Comparison of ENCODE assay signal across 8 cellular contexts in genomic region chr1:227999056-227999930, GRCh38. TPM values are rescaled to one million over a fixed set of nuclear protein-coding genes. Genes with fewer than 3 reads are reported as not detected.
DNase-seq lines count a peak whose midpoint lies in the region; ATAC-seq and TF ChIP-seq lines count a peak whose summit lies in the region.

No MANE protein-coding gene starts in this region.

- H3K36me3 ChIP-seq in BE2C (no peaks in the 10 kb centered on the region), endodermal cell (ENCODE audit: control insufficient read depth, insufficient read depth, low read length) (no peaks in the 10 kb centered on the region)

- no peak overlapping the region for H3K9ac ChIP-seq in endodermal cell (ENCODE audit: extremely low read depth, low read length, poor library complexity, severe bottlenecking)

- H3K27ac Mint-ChIP-seq in activated CD4-positive, alpha-beta memory T cell treated with anti-CD3 and anti-CD28 coated beads for 36 hours = no peak overlapping the region
- no peak overlapping the region for H3K27ac Mint-ChIP-seq in endodermal cell
- no peak overlapping the region for H3K27ac Mint-ChIP-seq in mesothelial cell of epicardium

- POLR2A ChIA-PET in activated CD4-positive, alpha-beta memory T cell treated with anti-CD3 and anti-CD28 coated beads for 36 hours (lab: Charles Lee) = no interaction called here

- no peak overlapping the region for H3K4me3 Mint-ChIP-seq in activated CD4-positive, alpha-beta memory T cell treated with anti-CD3 and anti-CD28 coated beads for 36 hours
- H3K4me3 Mint-ChIP-seq in endodermal cell = no peak overlapping the region
- no peak overlapping the region for H3K4me3 Mint-ChIP-seq in mesothelial cell of epicardium

- H3K36me3 Mint-ChIP-seq in activated CD4-positive, alpha-beta memory T cell treated with anti-CD3 and anti-CD28 coated beads for 36 hours = no peaks in the 10 kb centered on the region
- H3K36me3 Mint-ChIP-seq in endodermal cell (ENCODE audit: low read depth) (no peaks in the 10 kb centered on the region), mesothelial cell of epicardium (no peaks in the 10 kb centered on the region)

- H3K27ac ChIP-seq in endodermal cell (ENCODE audit: low read depth, low read length) = no peak overlapping the region

- CTCF ChIA-PET in activated CD4-positive, alpha-beta memory T cell treated with anti-CD3 and anti-CD28 coated beads for 36 hours (lab: Charles Lee) = interaction anchor here (0.6 to 2.4 kb wide), 25 partner anchors 37 to 1316 kb away, joined by 3 to 15 read pairs (median 3); partner anchors contain the start of gene IBA57

- TF ChIP-seq CTCF in BE2C (IDR thresholded peaks at IDR 0.05; ENCODE audit: low read depth, low read length) = peak; percentile 90
- TF ChIP-seq CTCF in endodermal cell (conservative IDR thresholded peaks at IDR 0.05) = peak; percentile 97
- peak; percentile 42 for TF ChIP-seq CTCF in mesothelial cell of epicardium (IDR thresholded peaks at IDR 0.05; ENCODE audit: unreplicated experiment)

- H3K9me3 ChIP-seq in BE2C = peaks cover 3% of the 10 kb centered on the region; the same call in 1 of the 2 replicates
- peaks cover 11% of the 10 kb centered on the region for H3K9me3 ChIP-seq in endodermal cell (ENCODE audit: control insufficient read depth, low read length)

- peaks cover 22% of the 10 kb centered on the region for H3K27me3 Mint-ChIP-seq in activated CD4-positive, alpha-beta memory T cell treated with anti-CD3 and anti-CD28 coated beads for 36 hours
- peaks cover 94% of the 10 kb centered on the region for H3K27me3 Mint-ChIP-seq in endodermal cell (ENCODE audit: insufficient read depth)
- peaks cover 73% of the 10 kb centered on the region for H3K27me3 Mint-ChIP-seq in mesothelial cell of epicardium (ENCODE audit: low read depth)

- DNase-seq in BE2C (peak; percentile 77), NCI-H774 (lab: John Stamatoyannopoulos, UW) (peak; percentile 53), endodermal cell (peak; percentile 96), mesothelial cell of epicardium (ENCODE audit: low spot score in 2 of 2, unreplicated experiment in 2 of 2) (peak in 1 of 2 experiments; percentile 58)
- DNase-seq in activated CD4-positive, alpha-beta memory T cell treated with anti-CD3 and anti-CD28 coated beads for 36 hours = peak; percentile 83
- peak; percentile 28 for DNase-seq in stimulated activated CD8-positive, alpha-beta memory T cell treated with anti-CD3 and anti-CD28 coated beads, Interleukin-7, amount 100 ng/mL, for 24 hours (ENCODE audit: low read depth)

- H3K4me3 ChIP-seq in BE2C (ENCODE audit: low read depth, low read length) = no peak overlapping the region
- no peak overlapping the region for H3K4me3 ChIP-seq in endodermal cell (ENCODE audit: low read length)

- intact Hi-C loops in activated CD4-positive, alpha-beta memory T cell treated with anti-CD3 and anti-CD28 coated beads for 36 hours (cut with micrococcal nuclease) = no loop called here

- H3K9me3 Mint-ChIP-seq in activated CD4-positive, alpha-beta memory T cell treated with anti-CD3 and anti-CD28 coated beads for 36 hours = peaks cover 27% of the 10 kb centered on the region
- H3K9me3 Mint-ChIP-seq in endodermal cell (peaks cover 20% of the 10 kb centered on the region), mesothelial cell of epicardium (peaks cover 21% of the 10 kb centered on the region)

- no peaks in the 10 kb centered on the region for H3K4me1 Mint-ChIP-seq in activated CD4-positive, alpha-beta memory T cell treated with anti-CD3 and anti-CD28 coated beads for 36 hours (ENCODE audit: low read depth)
- H3K4me1 Mint-ChIP-seq in endodermal cell (no peaks in the 10 kb centered on the region), mesothelial cell of epicardium (peaks cover under 1% of the 10 kb centered on the region)

- H3K27me3 ChIP-seq in BE2C = peaks cover 14% of the 10 kb centered on the region
- H3K27me3 ChIP-seq in endodermal cell (ENCODE audit: control insufficient read depth, insufficient read depth, low read length, poor library complexity, severe bottlenecking) = peaks cover 81% of the 10 kb centered on the region

- 24 to 25% methylated on average over 7 of the region's 7 CpGs for WGBS in endodermal cell (ENCODE audit: insufficient coverage in 1 of 2, insufficient read length in 1 of 2), 2 experiments

- peak; percentile 85 for ATAC-seq in GM19023 (IDR thresholded peaks at IDR 0.05; ENCODE audit: unreplicated experiment)
- ATAC-seq in HG03354 (IDR thresholded peaks at IDR 0.05; ENCODE audit: poor library complexity, severe bottlenecking, unreplicated experiment) = peak; percentile 85

- H3K4me1 ChIP-seq in BE2C = no peaks in the 10 kb centered on the region
- no peaks in the 10 kb centered on the region for H3K4me1 ChIP-seq in endodermal cell (ENCODE audit: control insufficient read depth, insufficient read depth, low read length)

RNA-seq across cellular contexts. Expression of gene WNT3A, which starts 7.5 kb away (rescaled TPM):
- polyA plus RNA-seq in BE2C (2012; ENCODE audit: insufficient read depth, insufficient read length, low read depth) = not detected
- not detected for total RNA-seq in activated CD4-positive, alpha-beta memory T cell treated with anti-CD3 and anti-CD28 coated beads for 36 hours
- total RNA-seq in endodermal cell = under 1 TPM; 0.11 to 0.46 TPM
- 40.2 TPM for polyA plus RNA-seq in endodermal cell (2013, experiment 1 of 2)
- polyA plus RNA-seq in endodermal cell (2013, experiment 2 of 2) = 36.6 TPM
- 0.09 to 0.16 TPM in 2 of 3 replicates, not detected in the other for total RNA-seq in mesothelial cell of epicardium

RNA-seq across cellular contexts. Expression of gene WNT9A, which starts 51.6 kb away (rescaled TPM):
- not detected for polyA plus RNA-seq in BE2C (2012; ENCODE audit: insufficient read depth, insufficient read length, low read depth)
- under 1 TPM; 0.07 to 0.12 TPM for total RNA-seq in activated CD4-positive, alpha-beta memory T cell treated with anti-CD3 and anti-CD28 coated beads for 36 hours
- total RNA-seq in endodermal cell (1 to 10 TPM; 1.2 to 1.7 TPM), mesothelial cell of epicardium (3.9 to 4.5 TPM (median 4.3 TPM) in 3 replicates)
- polyA plus RNA-seq in endodermal cell (2013, experiment 1 of 2) = 4.7 TPM
- 5.5 TPM for polyA plus RNA-seq in endodermal cell (2013, experiment 2 of 2)

Comparison
In these comparisons a context has a peak if more than half of its experiments do, and no peak if none do; other contexts are left out.
1. CTCF ChIP-seq: peak in every context shown above with its lines; median percentile 97 in endodermal cell; 90 in BE2C; 42 in mesothelial cell of epicardium.